In genomic region chr12:132444957-132445883, GRCh38 we compare ENCODE assay signal across 8 cellular contexts. TPM values are rescaled to one million over a fixed set of nuclear protein-coding genes. Genes with fewer than 3 reads are reported as not detected.
DNase-seq lines count a peak whose midpoint lies in the region; ATAC-seq and TF ChIP-seq lines count a peak whose summit lies in the region.

No MANE protein-coding gene starts in this region.

- no peaks in the 10 kb centered on the region for H3K9me3 ChIP-seq in lung (ENCODE audit: control insufficient read depth in 2 of 2, insufficient read depth in 1 of 2, low read length in 1 of 2)

- no peaks in the 10 kb centered on the region for H3K4me1 ChIP-seq in lung (ENCODE audit: control insufficient read depth in 2 of 2, insufficient read depth in 2 of 2, low read length in 2 of 2)

- H3K36me3 ChIP-seq in lung (ENCODE audit: control insufficient read depth in 2 of 2, insufficient read depth in 2 of 2, low read length in 2 of 2): no peaks in the 10 kb centered on the region

- TF ChIP-seq CTCF in lung (IDR thresholded peaks at IDR 0.05; ENCODE audit: control extremely low read depth, extremely low read depth): no peak

- peak; percentile 36 for ATAC-seq in HG02763 (IDR thresholded peaks at IDR 0.05; ENCODE audit: unreplicated experiment)
- ATAC-seq in lung (ENCODE audit: insufficient read depth, low FRiP score): no peak
- ATAC-seq in HG03095 (IDR thresholded peaks at IDR 0.05; ENCODE audit: unreplicated experiment): no peak

- H3K27me3 ChIP-seq in lung (ENCODE audit: control insufficient read depth, insufficient read depth): no peaks in the 10 kb centered on the region

- peak; percentile 80 for DNase-seq in GDM1 (lab: John Stamatoyannopoulos, UW)
- peak; percentile 59 for DNase-seq in T follicular helper cell (ENCODE audit: low read depth)
- peak; percentile 68 for DNase-seq in activated naive CD8-positive, alpha-beta T cell treated with anti-CD3 and anti-CD28 coated beads, Interleukin-2, amount 50 U/mL, for 16 hours (ENCODE audit: low read depth, low spot score)
- peak; percentile 43 for DNase-seq in lung (ENCODE audit: low spot score)
- DNase-seq in stimulated activated CD8-positive, alpha-beta memory T cell treated with anti-CD3 and anti-CD28 coated beads, Interleukin-4, amount 100 ng/mL, for 1 hour (ENCODE audit: low read depth in 2 of 2, low spot score in 1 of 2): peak; percentile 41 to 50
- no peak for DNase-seq in SHP77 treated with DMSO at 0.1 percent for 48 hours (lab: John Stamatoyannopoulos, UW)

- no peak overlapping the region for H3K4me3 ChIP-seq in lung

- H3K27ac ChIP-seq in lung (ENCODE audit: low read depth in 1 of 2, low read length in 1 of 2): peak overlapping the region in 1 of 2 donors; percentile 50

- 25 to 38% methylated on average over 35 to 37 of the region's 37 CpGs for WGBS in lung, 2 donors

RNA-seq across cellular contexts. Expression of gene FBRSL1, which starts 44.7 kb away (rescaled TPM):
- 10 to 100 TPM; 10.6 to 56.9 TPM for total RNA-seq in lung
- polyA plus RNA-seq in lung: 10 to 100 TPM; 21.0 to 23.5 TPM
